In genomic region chr6:116047173-116047933, GRCh38 we compare ENCODE assay signal across 8 cellular contexts. TPM values are rescaled to one million over a fixed set of nuclear protein-coding genes. Genes with fewer than 3 reads are reported as not detected.
A peak's percentile ranks its signal among the peaks of the same experiment; 100 is the strongest.
DNase-seq lines count a peak whose midpoint lies in the region; ATAC-seq and TF ChIP-seq lines count a peak whose summit lies in the region.

No MANE protein-coding gene starts in this region.

- peak overlapping the region; percentile 33 for H3K27ac ChIP-seq in OCI-LY3 (ENCODE audit: low read length)

- no peaks in the 10 kb centered on the region for H3K27me3 ChIP-seq in OCI-LY3 (ENCODE audit: low read depth, low read length)

- TF ChIP-seq CTCF in OCI-LY3 (IDR thresholded peaks at IDR 0.05; ENCODE audit: low read depth, low read length): no peak

- peaks cover 58% of the 10 kb centered on the region for H3K79me2 ChIP-seq in OCI-LY3 (ENCODE audit: low read length)

- ATAC-seq in GM19438 (IDR thresholded peaks at IDR 0.05; ENCODE audit: low read depth, unreplicated experiment) (peak; percentile 82), HG02973 (IDR thresholded peaks at IDR 0.05; ENCODE audit: unreplicated experiment) (peak; percentile 80)

- H3K36me3 ChIP-seq in OCI-LY3 (replicated peaks; ENCODE audit: low read depth, low read length): peaks cover 16% of the 10 kb centered on the region

- peak overlapping the region; percentile 35 for H3K4me2 ChIP-seq in OCI-LY3 (ENCODE audit: low read length)

- DNase-seq in renal cortical epithelial cell (ENCODE audit: low read depth) (peak; percentile 72), hypothalamus (lab: John Stamatoyannopoulos, UW) (no peak), HEK293T (ENCODE audit: extremely low spot score) (no peak), SKM-1 treated with dmso at 0.1 percent for 144 hours (lab: John Stamatoyannopoulos, UW; ENCODE audit: unreplicated experiment) (no peak), DMS 273 treated with DMSO at 0.1 percent for 48 hours (lab: John Stamatoyannopoulos, UW) (no peak)

- H3K9ac ChIP-seq in OCI-LY3 (ENCODE audit: low read length): no peak overlapping the region

- peaks cover 12% of the 10 kb centered on the region for H4K20me1 ChIP-seq in OCI-LY3 (ENCODE audit: insufficient read depth, low read length)

- no peak overlapping the region for H3K4me3 ChIP-seq in OCI-LY3 (ENCODE audit: low read length)

- POLR2A ChIA-PET in HEK293T (lab: Yijun Ruan, JAX): no interaction called here

- H3K9me3 ChIP-seq in OCI-LY3 (ENCODE audit: insufficient read depth, low read length): no peaks in the 10 kb centered on the region

- H3K4me1 ChIP-seq in OCI-LY3 (ENCODE audit: low read length): peaks cover 20% of the 10 kb centered on the region

- no peak overlapping the region for H2AFZ ChIP-seq in OCI-LY3 (ENCODE audit: low read depth, low read length)

- CTCF ChIA-PET in HEK293T (lab: Yijun Ruan, JAX): no interaction called here

TF ChIP-seq in HEK293T, 16 proteins besides CTCF, POLR2A, EP300 and RAD21:
- TF ChIP-seq HDGF (IDR thresholded peaks at IDR 0.05; ENCODE audit: borderline replicate concordance) (no peak), NFRKB (IDR thresholded peaks at IDR 0.05) (no peak), L3MBTL2 (conservative IDR thresholded peaks at IDR 0.05) (no peak), LEF1 (IDR thresholded peaks at IDR 0.05; ENCODE audit: borderline replicate concordance) (no peak), BHLHE40 (IDR thresholded peaks at IDR 0.05; ENCODE audit: borderline replicate concordance) (no peak), SP1 (IDR thresholded peaks at IDR 0.05) (no peak), FOXM1 (IDR thresholded peaks at IDR 0.05; ENCODE audit: borderline replicate concordance) (no peak), ARNT (IDR thresholded peaks at IDR 0.05) (no peak)

RNA-seq across cellular contexts. Expression of gene FRK, which starts 13.3 kb away (rescaled TPM):
- total RNA-seq in renal cortical epithelial cell: 21.7 and 44.4 TPM in 2 replicates

RNA-seq across cellular contexts. Expression of gene NT5DC1, which starts 53.3 kb away (rescaled TPM):
- 8.3 and 12.3 TPM in 2 replicates for total RNA-seq in renal cortical epithelial cell
